Comparison of ENCODE assay signal across 24 cellular contexts in the genomic region with DNA sequence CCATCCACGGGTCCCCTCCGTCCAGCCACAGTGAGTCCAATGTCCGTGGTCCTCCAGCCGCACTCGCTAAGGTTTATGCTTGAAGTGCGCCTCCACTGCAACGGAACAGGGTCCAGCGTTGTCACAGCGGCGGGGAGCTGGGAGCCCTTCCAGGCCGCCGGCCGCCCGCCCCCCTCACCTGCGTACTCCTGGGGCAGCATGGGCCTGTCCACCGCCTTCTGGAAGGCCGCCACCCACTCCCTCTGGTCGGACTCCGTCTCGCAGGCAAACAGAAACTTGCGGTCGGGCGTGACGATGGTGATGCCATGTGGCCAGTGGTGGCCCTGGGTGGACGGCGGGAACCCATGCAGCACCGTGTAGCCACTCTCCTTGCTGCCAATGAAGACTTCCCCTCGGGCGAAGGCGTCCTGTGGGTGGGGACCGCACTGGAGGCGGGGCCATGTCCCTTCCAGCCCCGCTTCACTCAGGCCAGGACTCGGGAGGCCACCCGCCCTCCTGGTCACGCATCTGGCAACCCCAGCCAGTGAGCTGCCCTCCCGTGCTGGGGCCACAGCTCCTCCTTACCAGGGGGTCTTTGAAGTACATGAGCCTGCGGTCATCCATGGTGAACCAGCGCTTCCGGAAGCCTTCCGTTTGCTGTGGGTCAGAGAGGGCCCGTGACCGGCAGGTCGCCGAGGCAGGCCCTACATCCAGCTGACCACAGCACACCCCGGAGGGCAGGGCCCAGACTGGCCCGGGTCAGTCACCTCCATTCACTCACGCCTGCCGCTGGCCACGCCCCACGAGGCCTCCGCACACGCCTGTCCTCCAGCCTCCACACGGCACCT.
"Had no signal": no experiment of that assay in that cellular context is flagged by ENCODE, and none has a peak within 500 bp of the region (broad histone marks: within the 10 kb centered on the region; RNA-seq: fewer than 3 reads in every experiment).

No MANE protein-coding gene starts in this region.

- H3K79me2 ChIP-seq: hepatocyte had no signal

- H3K4me3 ChIP-seq: dorsolateral prefrontal cortex, hepatocyte, ovary, smooth muscle cell, thoracic aorta, upper lobe of right lung had no signal

- ATAC-seq: activated naive CD8-positive, alpha-beta T cell treated with anti-CD3 and anti-CD28 coated beads, Interleukin-2, amount 50 U/mL, for 24 hours; activated T-helper 17 cell treated with anti-CD3 and anti-CD28 coated beads, Interleukin-2, amount 50 U/mL, for 72 hours; left colon; sciatic nerve; stimulated activated memory B cell treated with anti-CD40 and anti-IgM and Interleukin-4, amounts not matched to agents 10 μg/mL and 1 μg/mL and 100 μg/mL, for 72 hours; upper lobe of right lung had no signal

- H3K27me3 ChIP-seq: dorsolateral prefrontal cortex, hepatocyte, ovary, upper lobe of right lung had no signal

- H3K4me3 Mint-ChIP-seq: activated B cell treated with CpG ODN at 0.5 μM for 24 hours; activated CD4-positive, alpha-beta memory T cell treated with anti-CD3 and anti-CD28 coated beads for 36 hours; activated naive CD4-positive, alpha-beta T cell treated with anti-CD3 and anti-CD28 coated beads, Interleukin-2, amount 10 ng/mL, durations not matched to agents 7 days and 5 days; activated naive CD8-positive, alpha-beta T cell treated with anti-CD3 and anti-CD28 coated beads, Interleukin-2, amount 50 U/mL, for 24 hours; activated T-helper 17 cell treated with anti-CD3 and anti-CD28 coated beads, Interleukin-2, amount 50 U/mL, for 72 hours; brain; stimulated activated memory B cell treated with anti-CD40 and anti-IgM and Interleukin-4, amounts not matched to agents 10 μg/mL and 1 μg/mL and 100 μg/mL, for 72 hours had no signal

- FAIRE-seq: colon, islet of Langerhans had no signal

- H3K4me2 ChIP-seq: hepatocyte, smooth muscle cell had no signal

- H3K27me3 Mint-ChIP-seq: activated B cell treated with CpG ODN at 0.5 μM for 24 hours; activated CD4-positive, alpha-beta memory T cell treated with anti-CD3 and anti-CD28 coated beads for 36 hours; activated naive CD4-positive, alpha-beta T cell treated with anti-CD3 and anti-CD28 coated beads, Interleukin-2, amount 10 ng/mL, durations not matched to agents 7 days and 5 days; activated naive CD8-positive, alpha-beta T cell treated with anti-CD3 and anti-CD28 coated beads, Interleukin-2, amount 50 U/mL, for 24 hours; activated T-helper 17 cell treated with anti-CD3 and anti-CD28 coated beads, Interleukin-2, amount 50 U/mL, for 72 hours; brain; stimulated activated memory B cell treated with anti-CD40 and anti-IgM and Interleukin-4, amounts not matched to agents 10 μg/mL and 1 μg/mL and 100 μg/mL, for 72 hours had no signal

- H2AFZ ChIP-seq: hepatocyte had no signal

- H3K4me1 Mint-ChIP-seq: activated naive CD4-positive, alpha-beta T cell treated with anti-CD3 and anti-CD28 coated beads, Interleukin-2, amount 10 ng/mL, durations not matched to agents 7 days and 5 days; activated naive CD8-positive, alpha-beta T cell treated with anti-CD3 and anti-CD28 coated beads, Interleukin-2, amount 50 U/mL, for 24 hours; activated T-helper 17 cell treated with anti-CD3 and anti-CD28 coated beads, Interleukin-2, amount 50 U/mL, for 72 hours; brain; stimulated activated memory B cell treated with anti-CD40 and anti-IgM and Interleukin-4, amounts not matched to agents 10 μg/mL and 1 μg/mL and 100 μg/mL, for 72 hours had no signal

- H3K27ac Mint-ChIP-seq: activated B cell treated with CpG ODN at 0.5 μM for 24 hours; activated CD4-positive, alpha-beta memory T cell treated with anti-CD3 and anti-CD28 coated beads for 36 hours; activated naive CD4-positive, alpha-beta T cell treated with anti-CD3 and anti-CD28 coated beads, Interleukin-2, amount 10 ng/mL, durations not matched to agents 7 days and 5 days; activated naive CD8-positive, alpha-beta T cell treated with anti-CD3 and anti-CD28 coated beads, Interleukin-2, amount 50 U/mL, for 24 hours; activated T-helper 17 cell treated with anti-CD3 and anti-CD28 coated beads, Interleukin-2, amount 50 U/mL, for 72 hours; brain; stimulated activated memory B cell treated with anti-CD40 and anti-IgM and Interleukin-4, amounts not matched to agents 10 μg/mL and 1 μg/mL and 100 μg/mL, for 72 hours had no signal

- H3K27ac ChIP-seq: hepatocyte, ovary, thoracic aorta, upper lobe of right lung had no signal

- H3K36me3 ChIP-seq: ovary had no signal

- H3K9me3 ChIP-seq: ovary, thoracic aorta, upper lobe of right lung had no signal

- DNase-seq: activated B cell treated with CpG ODN at 0.5 μM for 24 hours; activated CD4-positive, alpha-beta memory T cell treated with anti-CD3 and anti-CD28 coated beads for 36 hours; activated CD4-positive, alpha-beta T cell treated with anti-CD3 and anti-CD28 coated beads for 4 hours; activated naive CD4-positive, alpha-beta T cell treated with anti-CD3 and anti-CD28 coated beads, Interleukin-2, amount 10 ng/mL, durations not matched to agents 7 days and 5 days; activated naive CD8-positive, alpha-beta T cell treated with anti-CD3 and anti-CD28 coated beads, Interleukin-2, amount 50 U/mL, for 24 hours; activated T-cell treated with anti-CD3 and anti-CD28 coated beads for 4 hours; anterior cingulate cortex; central memory CD4-positive, alpha-beta T cell; dorsolateral prefrontal cortex; foreskin fibroblast; left colon; midbrain; stimulated activated CD4-positive, alpha-beta T cell treated with anti-CD3 and anti-CD28 coated beads, Interleukin-4, amount 100 ng/mL, for 4 hours; upper lobe of right lung had no signal

- H3K9me3 Mint-ChIP-seq: activated B cell treated with CpG ODN at 0.5 μM for 24 hours; activated CD4-positive, alpha-beta memory T cell treated with anti-CD3 and anti-CD28 coated beads for 36 hours; activated naive CD4-positive, alpha-beta T cell treated with anti-CD3 and anti-CD28 coated beads, Interleukin-2, amount 10 ng/mL, durations not matched to agents 7 days and 5 days; activated naive CD8-positive, alpha-beta T cell treated with anti-CD3 and anti-CD28 coated beads, Interleukin-2, amount 50 U/mL, for 24 hours; activated T-helper 17 cell treated with anti-CD3 and anti-CD28 coated beads, Interleukin-2, amount 50 U/mL, for 72 hours; brain; stimulated activated memory B cell treated with anti-CD40 and anti-IgM and Interleukin-4, amounts not matched to agents 10 μg/mL and 1 μg/mL and 100 μg/mL, for 72 hours had no signal
